1 cellular context compared by ENCODE assay signal in the genomic region with DNA sequence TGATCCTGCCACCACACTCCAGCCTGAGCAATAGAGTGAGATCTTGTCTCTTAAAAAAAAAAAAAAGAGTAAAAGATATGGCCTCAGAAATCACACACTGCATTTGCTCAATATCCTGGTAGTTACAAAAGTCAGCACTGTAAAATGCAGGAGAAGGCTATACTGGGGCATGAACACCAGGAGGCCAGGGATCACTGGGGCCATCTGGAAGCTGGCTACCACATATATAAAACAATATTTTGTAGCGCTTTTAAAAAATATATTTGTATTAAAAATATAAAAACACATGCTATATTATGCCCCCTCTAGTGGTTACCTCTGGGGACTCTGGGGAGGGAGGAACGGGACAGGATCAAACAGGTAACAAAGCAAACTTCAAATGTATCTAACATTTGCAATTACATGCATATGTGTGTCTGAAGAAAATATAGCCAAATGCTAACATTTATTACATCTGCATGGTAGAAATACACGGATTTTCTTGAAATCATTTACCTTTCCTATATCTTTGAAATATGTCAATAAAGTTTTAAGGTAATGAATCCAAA.
TF ChIP-seq lines count a peak whose summit lies in the region.

No MANE protein-coding gene starts in this region.

TF ChIP-seq in HepG2, 621 proteins besides CTCF, POLR2A, EP300 and RAD21:
- TF ChIP-seq, protein P1, sequence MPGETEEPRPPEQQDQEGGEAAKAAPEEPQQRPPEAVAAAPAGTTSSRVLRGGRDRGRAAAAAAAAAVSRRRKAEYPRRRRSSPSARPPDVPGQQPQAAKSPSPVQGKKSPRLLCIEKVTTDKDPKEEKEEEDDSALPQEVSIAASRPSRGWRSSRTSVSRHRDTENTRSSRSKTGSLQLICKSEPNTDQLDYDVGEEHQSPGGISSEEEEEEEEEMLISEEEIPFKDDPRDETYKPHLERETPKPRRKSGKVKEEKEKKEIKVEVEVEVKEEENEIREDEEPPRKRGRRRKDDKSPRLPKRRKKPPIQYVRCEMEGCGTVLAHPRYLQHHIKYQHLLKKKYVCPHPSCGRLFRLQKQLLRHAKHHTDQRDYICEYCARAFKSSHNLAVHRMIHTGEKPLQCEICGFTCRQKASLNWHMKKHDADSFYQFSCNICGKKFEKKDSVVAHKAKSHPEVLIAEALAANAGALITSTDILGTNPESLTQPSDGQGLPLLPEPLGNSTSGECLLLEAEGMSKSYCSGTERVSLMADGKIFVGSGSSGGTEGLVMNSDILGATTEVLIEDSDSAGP (CRISPR knock-in tag; IDR thresholded peaks at IDR 0.05; ENCODE audit: borderline replicate concordance): no peak
- TF ChIP-seq ZNF7 (CRISPR knock-in tag; IDR thresholded peaks at IDR 0.05) (peak; percentile 99), ZFP36 (IDR thresholded peaks at IDR 0.05; ENCODE audit: borderline replicate concordance, low read depth, low read length, partially characterized antibody) (peak; percentile 79), ZNF496 (CRISPR knock-in tag; IDR thresholded peaks at IDR 0.05; ENCODE audit: insufficient replicate concordance) (no peak), XRCC5 (optimal IDR thresholded peaks at IDR 0.05; ENCODE audit: low read length) (peak; percentile 49), ZNF543 (CRISPR knock-in tag; IDR thresholded peaks at IDR 0.05) (no peak), SP140L (CRISPR knock-in tag; IDR thresholded peaks at IDR 0.05; ENCODE audit: borderline replicate concordance) (no peak), SRY (CRISPR knock-in tag; IDR thresholded peaks at IDR 0.05) (no peak), NFIC (IDR thresholded peaks at IDR 0.05; ENCODE audit: low read length) (no peak), HNRNPLL (IDR thresholded peaks at IDR 0.05; ENCODE audit: low read depth, low read length, poor library complexity, severe bottlenecking) (no peak), ZNF142 (CRISPR knock-in tag; IDR thresholded peaks at IDR 0.05) (no peak), ZNF713 (CRISPR knock-in tag; IDR thresholded peaks at IDR 0.05) (no peak), STAG1 (CRISPR knock-in tag; IDR thresholded peaks at IDR 0.05) (peak; percentile 38), ZNF124 (CRISPR knock-in tag; IDR thresholded peaks at IDR 0.05) (no peak), SMYD3 (CRISPR knock-in tag; IDR thresholded peaks at IDR 0.05) (no peak), ARID3A (IDR thresholded peaks at IDR 0.05; ENCODE audit: low read depth, low read length) (0 out of 2 replicates have a peak, but pooled peaks have one; percentile 21), SMC3 (IDR thresholded peaks at IDR 0.05; ENCODE audit: low read length) (peak; percentile 58), ZNF225 (CRISPR knock-in tag; IDR thresholded peaks at IDR 0.05) (no peak)
- TF ChIP-seq, protein P2, sequence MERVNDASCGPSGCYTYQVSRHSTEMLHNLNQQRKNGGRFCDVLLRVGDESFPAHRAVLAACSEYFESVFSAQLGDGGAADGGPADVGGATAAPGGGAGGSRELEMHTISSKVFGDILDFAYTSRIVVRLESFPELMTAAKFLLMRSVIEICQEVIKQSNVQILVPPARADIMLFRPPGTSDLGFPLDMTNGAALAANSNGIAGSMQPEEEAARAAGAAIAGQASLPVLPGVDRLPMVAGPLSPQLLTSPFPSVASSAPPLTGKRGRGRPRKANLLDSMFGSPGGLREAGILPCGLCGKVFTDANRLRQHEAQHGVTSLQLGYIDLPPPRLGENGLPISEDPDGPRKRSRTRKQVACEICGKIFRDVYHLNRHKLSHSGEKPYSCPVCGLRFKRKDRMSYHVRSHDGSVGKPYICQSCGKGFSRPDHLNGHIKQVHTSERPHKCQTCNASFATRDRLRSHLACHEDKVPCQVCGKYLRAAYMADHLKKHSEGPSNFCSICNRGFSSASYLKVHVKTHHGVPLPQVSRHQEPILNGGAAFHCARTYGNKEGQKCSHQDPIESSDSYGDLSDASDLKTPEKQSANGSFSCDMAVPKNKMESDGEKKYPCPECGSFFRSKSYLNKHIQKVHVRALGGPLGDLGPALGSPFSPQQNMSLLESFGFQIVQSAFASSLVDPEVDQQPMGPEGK (CRISPR knock-in tag; IDR thresholded peaks at IDR 0.05): no peak
